8 cellular contexts compared by ENCODE assay signal in the genomic region with DNA sequence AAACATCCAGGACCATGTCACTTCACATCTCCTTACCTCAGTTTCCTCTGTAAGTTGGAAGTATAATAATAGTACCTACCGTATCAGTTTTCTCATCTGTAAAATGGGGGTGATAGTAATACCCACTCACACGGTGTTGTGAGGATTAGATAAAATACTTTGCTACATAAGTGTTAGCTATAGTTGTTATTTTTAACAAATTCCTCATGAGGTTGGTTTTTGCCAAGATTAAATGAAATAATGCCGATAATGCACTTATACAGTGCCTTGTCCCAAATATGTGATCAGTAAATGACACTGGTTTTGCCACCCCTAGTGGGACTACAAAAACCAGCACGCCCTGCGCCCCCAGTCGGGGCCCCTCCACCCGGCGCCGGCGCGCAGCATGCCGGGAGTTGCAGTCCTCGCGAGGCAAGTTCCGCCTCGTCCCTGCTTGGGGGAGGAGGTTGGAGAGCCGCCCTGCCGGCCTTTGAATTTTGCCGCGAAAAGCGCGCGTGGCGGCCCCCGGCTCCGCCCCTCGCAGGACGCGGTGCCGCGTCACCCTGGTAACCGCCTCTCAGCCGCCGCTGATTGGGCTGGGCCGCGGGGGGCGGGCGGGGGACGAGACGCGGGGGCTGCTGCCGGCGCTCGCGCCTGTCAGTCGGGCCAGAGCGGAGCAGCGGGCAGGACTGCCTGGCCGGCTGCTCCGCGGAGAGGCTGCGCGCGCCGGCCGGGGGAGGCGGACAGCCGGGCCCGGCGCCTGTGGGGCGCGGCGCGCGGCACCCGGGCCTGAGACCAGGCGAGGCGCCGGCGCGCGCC. TPM values are rescaled to one million over a fixed set of nuclear protein-coding genes. Genes with fewer than 3 reads are reported as not detected.
DNase-seq lines count a peak whose midpoint lies in the region; ATAC-seq and TF ChIP-seq lines count a peak whose summit lies in the region.

A gene (plus strand): TSS at position 639 of the 798 bp plus-strand sequence. CDS start 30,322 bp downstream, outside the sequence.

- DNase-seq in ELR (ENCODE audit: low read depth) (peak; percentile 94), H7 (peak; percentile 99), M059J (ENCODE audit: low read depth) (peak; percentile 92), fibroblast of the aortic adventitia (ENCODE audit: low read depth) (peak; percentile 93)
- DNase-seq in activated effector memory CD4-positive, alpha-beta T cell treated with anti-CD3 and anti-CD28 coated beads, Interleukin-2, amount 50 U/mL, for 16 hours: peak; percentile 99
- peak; percentile 95 for DNase-seq in stimulated activated naive CD8-positive, alpha-beta T cell treated with anti-CD3 and anti-CD28 coated beads, Interleukin-15, Interleukin-2, amounts not matched to agents 100 U/mL and 50 U/mL, for 24 hours

- TF ChIP-seq CTCF in fibroblast of the aortic adventitia (IDR thresholded peaks at IDR 0.05; ENCODE audit: insufficient read depth, low read length): peak; percentile 35
- TF ChIP-seq CTCF in nephron (IDR thresholded peaks at IDR 0.05; ENCODE audit: unreplicated experiment in 3 of 3): peak in 1 of 3 experiments; percentile 23

- H3K9me3 Mint-ChIP-seq in nephron: no peaks in the 10 kb centered on the region

- peak within 1 kb of the TSS; percentile 50 for H3K4me3 ChIP-seq in H7 (ENCODE audit: insufficient read depth, low read depth, low read length)
- H3K4me3 ChIP-seq in fibroblast of the aortic adventitia (ENCODE audit: low read depth, low read length): peak within 1 kb of the TSS; percentile 64

- H3K36me3 Mint-ChIP-seq in nephron (ENCODE audit: low read depth): no peaks in the 10 kb centered on the region

- peak; percentile 93 for ATAC-seq in stimulated activated naive CD8-positive, alpha-beta T cell treated with anti-CD3 and anti-CD28 coated beads, Interleukin-15, Interleukin-2, amounts not matched to agents 100 U/mL and 50 U/mL, for 24 hours

- peaks cover 30% of the 10 kb centered on the region for H3K4me1 Mint-ChIP-seq in nephron

- H3K27ac Mint-ChIP-seq in nephron: no peak within 1 kb of the TSS

- TF ChIP-seq POLR2A in Raji (IDR thresholded peaks at IDR 0.05; ENCODE audit: insufficient read depth, low read depth, low read length): peak; percentile 52

- H3K36me3 ChIP-seq in H7 (replicated peaks; ENCODE audit: control insufficient read depth, insufficient read depth, low read length): no peaks in the 10 kb centered on the region

- peaks cover 48% of the 10 kb centered on the region for H3K27me3 Mint-ChIP-seq in nephron (ENCODE audit: low read depth)

- peaks cover 33% of the 10 kb centered on the region for H3K27me3 ChIP-seq in H7 (ENCODE audit: control insufficient read depth, insufficient read depth, low read length)

- H3K4me3 Mint-ChIP-seq in nephron: peak within 1 kb of the TSS; percentile 77 to 81 (median 79)

RNA-seq across cellular contexts. Expression of the gene that starts here (rescaled TPM):
- 2.5 and 3.7 TPM in 2 replicates for total RNA-seq in H7 (2014; rRNA removed; shearing (Covaris generic))
- total RNA-seq in M059J (2014; rRNA removed; shearing (Covaris generic)): 0.89 and 2.1 TPM in 2 replicates
- total RNA-seq in fibroblast of the aortic adventitia (ENCODE audit: low replicate concordance): 0.25 and 0.54 TPM in 2 replicates

Comparison
In these comparisons a context has a peak if more than half of its experiments do, and no peak if none do; other contexts are left out.
1. Peak in every context shown above with its lines: DNase-seq, ATAC-seq and H3K4me3 ChIP-seq.
2. Peak in DNase-seq and H3K4me3 ChIP-seq in fibroblast of the aortic adventitia; RNA of the gene not detected or under 1 TPM.